1 cellular context compared by ENCODE assay signal in the genomic region with DNA sequence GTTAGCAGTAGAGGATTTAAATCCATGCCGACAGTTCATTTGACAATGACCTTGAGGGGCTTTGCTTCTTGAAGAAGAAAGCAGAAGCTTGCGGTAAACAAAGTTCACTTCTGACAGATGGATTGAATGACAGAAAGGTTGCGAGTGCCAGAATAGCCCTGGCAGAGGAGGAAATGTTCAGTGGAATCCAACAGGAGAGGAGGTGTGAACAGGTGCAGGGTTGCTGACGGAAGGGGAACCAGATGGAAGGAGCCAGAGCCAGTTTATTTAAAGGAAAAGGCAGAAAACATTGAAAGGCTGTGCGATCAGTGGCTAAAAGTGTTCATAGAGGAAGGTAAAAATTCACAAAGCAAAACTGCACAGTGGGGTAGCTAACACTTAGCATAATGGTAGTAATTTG.
TF ChIP-seq lines count a peak whose summit lies in the region.

No MANE protein-coding gene starts in this region.

TF ChIP-seq in WTC11, 78 proteins besides CTCF, POLR2A, EP300 and RAD21 (continued from another document):
- TF ChIP-seq, protein P1, sequence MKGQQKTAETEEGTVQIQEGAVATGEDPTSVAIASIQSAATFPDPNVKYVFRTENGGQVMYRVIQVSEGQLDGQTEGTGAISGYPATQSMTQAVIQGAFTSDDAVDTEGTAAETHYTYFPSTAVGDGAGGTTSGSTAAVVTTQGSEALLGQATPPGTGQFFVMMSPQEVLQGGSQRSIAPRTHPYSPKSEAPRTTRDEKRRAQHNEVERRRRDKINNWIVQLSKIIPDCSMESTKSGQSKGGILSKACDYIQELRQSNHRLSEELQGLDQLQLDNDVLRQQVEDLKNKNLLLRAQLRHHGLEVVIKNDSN (CRISPR knock-in tag; IDR thresholded peaks at IDR 0.05), result no peak
- no peak for TF ChIP-seq TP53 (CRISPR knock-in tag; IDR thresholded peaks at IDR 0.05)
- no peak for TF ChIP-seq IRF2 (CRISPR knock-in tag; IDR thresholded peaks at IDR 0.05; ENCODE audit: borderline replicate concordance, low read depth)
- no peak for TF ChIP-seq TEAD4 (CRISPR knock-in tag; IDR thresholded peaks at IDR 0.05)
- TF ChIP-seq NR2C2 (CRISPR knock-in tag; IDR thresholded peaks at IDR 0.05), result no peak
- TF ChIP-seq ZNF232 (CRISPR knock-in tag; IDR thresholded peaks at IDR 0.05), result no peak
- TF ChIP-seq, protein P2, sequence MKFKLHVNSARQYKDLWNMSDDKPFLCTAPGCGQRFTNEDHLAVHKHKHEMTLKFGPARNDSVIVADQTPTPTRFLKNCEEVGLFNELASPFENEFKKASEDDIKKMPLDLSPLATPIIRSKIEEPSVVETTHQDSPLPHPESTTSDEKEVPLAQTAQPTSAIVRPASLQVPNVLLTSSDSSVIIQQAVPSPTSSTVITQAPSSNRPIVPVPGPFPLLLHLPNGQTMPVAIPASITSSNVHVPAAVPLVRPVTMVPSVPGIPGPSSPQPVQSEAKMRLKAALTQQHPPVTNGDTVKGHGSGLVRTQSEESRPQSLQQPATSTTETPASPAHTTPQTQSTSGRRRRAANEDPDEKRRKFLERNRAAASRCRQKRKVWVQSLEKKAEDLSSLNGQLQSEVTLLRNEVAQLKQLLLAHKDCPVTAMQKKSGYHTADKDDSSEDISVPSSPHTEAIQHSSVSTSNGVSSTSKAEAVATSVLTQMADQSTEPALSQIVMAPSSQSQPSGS (CRISPR knock-in tag; IDR thresholded peaks at IDR 0.05; ENCODE audit: borderline replicate concordance, low read depth), result no peak
- no peak for TF ChIP-seq ESRRA (CRISPR knock-in tag; IDR thresholded peaks at IDR 0.05; ENCODE audit: borderline replicate concordance)
- TF ChIP-seq ETV6 (CRISPR knock-in tag; IDR thresholded peaks at IDR 0.05), result no peak
- TF ChIP-seq KAT7 (CRISPR knock-in tag; IDR thresholded peaks at IDR 0.05; ENCODE audit: borderline replicate concordance), result no peak
- no peak for TF ChIP-seq SMAD4 (CRISPR knock-in tag; IDR thresholded peaks at IDR 0.05)
- TF ChIP-seq, protein P3, sequence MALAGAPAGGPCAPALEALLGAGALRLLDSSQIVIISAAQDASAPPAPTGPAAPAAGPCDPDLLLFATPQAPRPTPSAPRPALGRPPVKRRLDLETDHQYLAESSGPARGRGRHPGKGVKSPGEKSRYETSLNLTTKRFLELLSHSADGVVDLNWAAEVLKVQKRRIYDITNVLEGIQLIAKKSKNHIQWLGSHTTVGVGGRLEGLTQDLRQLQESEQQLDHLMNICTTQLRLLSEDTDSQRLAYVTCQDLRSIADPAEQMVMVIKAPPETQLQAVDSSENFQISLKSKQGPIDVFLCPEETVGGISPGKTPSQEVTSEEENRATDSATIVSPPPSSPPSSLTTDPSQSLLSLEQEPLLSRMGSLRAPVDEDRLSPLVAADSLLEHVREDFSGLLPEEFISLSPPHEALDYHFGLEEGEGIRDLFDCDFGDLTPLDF (CRISPR knock-in tag; IDR thresholded peaks at IDR 0.05), result no peak
- TF ChIP-seq NFE2L1 (CRISPR knock-in tag; IDR thresholded peaks at IDR 0.05), result no peak
- TF ChIP-seq, protein P4, sequence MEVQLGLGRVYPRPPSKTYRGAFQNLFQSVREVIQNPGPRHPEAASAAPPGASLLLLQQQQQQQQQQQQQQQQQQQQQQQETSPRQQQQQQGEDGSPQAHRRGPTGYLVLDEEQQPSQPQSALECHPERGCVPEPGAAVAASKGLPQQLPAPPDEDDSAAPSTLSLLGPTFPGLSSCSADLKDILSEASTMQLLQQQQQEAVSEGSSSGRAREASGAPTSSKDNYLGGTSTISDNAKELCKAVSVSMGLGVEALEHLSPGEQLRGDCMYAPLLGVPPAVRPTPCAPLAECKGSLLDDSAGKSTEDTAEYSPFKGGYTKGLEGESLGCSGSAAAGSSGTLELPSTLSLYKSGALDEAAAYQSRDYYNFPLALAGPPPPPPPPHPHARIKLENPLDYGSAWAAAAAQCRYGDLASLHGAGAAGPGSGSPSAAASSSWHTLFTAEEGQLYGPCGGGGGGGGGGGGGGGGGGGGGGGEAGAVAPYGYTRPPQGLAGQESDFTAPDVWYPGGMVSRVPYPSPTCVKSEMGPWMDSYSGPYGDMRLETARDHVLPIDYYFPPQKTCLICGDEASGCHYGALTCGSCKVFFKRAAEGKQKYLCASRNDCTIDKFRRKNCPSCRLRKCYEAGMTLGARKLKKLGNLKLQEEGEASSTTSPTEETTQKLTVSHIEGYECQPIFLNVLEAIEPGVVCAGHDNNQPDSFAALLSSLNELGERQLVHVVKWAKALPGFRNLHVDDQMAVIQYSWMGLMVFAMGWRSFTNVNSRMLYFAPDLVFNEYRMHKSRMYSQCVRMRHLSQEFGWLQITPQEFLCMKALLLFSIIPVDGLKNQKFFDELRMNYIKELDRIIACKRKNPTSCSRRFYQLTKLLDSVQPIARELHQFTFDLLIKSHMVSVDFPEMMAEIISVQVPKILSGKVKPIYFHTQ (CRISPR knock-in tag; IDR thresholded peaks at IDR 0.05), result no peak
- TF ChIP-seq SP1 (CRISPR knock-in tag; conservative IDR thresholded peaks at IDR 0.05), result no peak
- no peak for TF ChIP-seq SOX15 (CRISPR knock-in tag; IDR thresholded peaks at IDR 0.05)
